1 cellular context compared by ENCODE assay signal in genomic region chr12:132565365-132565764, GRCh38.
TF ChIP-seq lines count a peak whose summit lies in the region.

No MANE protein-coding gene starts in this region.

TF ChIP-seq in GM12878, 131 proteins besides CTCF, POLR2A, EP300 and RAD21:
- TF ChIP-seq MYC (IDR thresholded peaks at IDR 0.05; ENCODE audit: insufficient read depth, insufficient read length, insufficient replicate concordance, low read length, severe bottlenecking) (no peak), TARDBP (IDR thresholded peaks at IDR 0.05; ENCODE audit: borderline replicate concordance) (no peak)
- TF ChIP-seq, protein P1, sequence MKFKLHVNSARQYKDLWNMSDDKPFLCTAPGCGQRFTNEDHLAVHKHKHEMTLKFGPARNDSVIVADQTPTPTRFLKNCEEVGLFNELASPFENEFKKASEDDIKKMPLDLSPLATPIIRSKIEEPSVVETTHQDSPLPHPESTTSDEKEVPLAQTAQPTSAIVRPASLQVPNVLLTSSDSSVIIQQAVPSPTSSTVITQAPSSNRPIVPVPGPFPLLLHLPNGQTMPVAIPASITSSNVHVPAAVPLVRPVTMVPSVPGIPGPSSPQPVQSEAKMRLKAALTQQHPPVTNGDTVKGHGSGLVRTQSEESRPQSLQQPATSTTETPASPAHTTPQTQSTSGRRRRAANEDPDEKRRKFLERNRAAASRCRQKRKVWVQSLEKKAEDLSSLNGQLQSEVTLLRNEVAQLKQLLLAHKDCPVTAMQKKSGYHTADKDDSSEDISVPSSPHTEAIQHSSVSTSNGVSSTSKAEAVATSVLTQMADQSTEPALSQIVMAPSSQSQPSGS (IDR thresholded peaks at IDR 0.05; ENCODE audit: low read length) = no peak
